ENCODE assay signal across 10 cellular contexts in genomic region chr20:4227085-4227821, GRCh38. TPM values are rescaled to one million over a fixed set of nuclear protein-coding genes. Genes with fewer than 3 reads are reported as not detected.
A peak's percentile ranks its signal among the peaks of the same experiment; 100 is the strongest.
DNase-seq lines count a peak whose midpoint lies in the region; ATAC-seq and TF ChIP-seq lines count a peak whose summit lies in the region.
"Had no signal": no experiment of that assay in that cellular context is flagged by ENCODE, and none has a peak within 500 bp of the region (broad histone marks: within the 10 kb centered on the region; RNA-seq: fewer than 3 reads in every experiment).

No MANE protein-coding gene starts in this region.

- no peaks in the 10 kb centered on the region for H3K9me3 ChIP-seq in ascending aorta
- H3K9me3 ChIP-seq: pancreas had no signal

- no peaks in the 10 kb centered on the region for H3K36me3 ChIP-seq in ascending aorta
- H3K36me3 ChIP-seq: pancreas had no signal

- H3K27ac ChIP-seq in ascending aorta = peak overlapping the region; percentile 82 to 89
- H3K27ac ChIP-seq: pancreas had no signal

- DNase-seq in ELF-1 (ENCODE audit: low read depth, low spot score) (peak; percentile 63), Kasumi-1 (lab: John Stamatoyannopoulos, UW) (peak; percentile 29 to 43), ascending aorta (ENCODE audit: low spot score in 2 of 2) (no peak), lung microvascular endothelial cell (ENCODE audit: low read depth in 2 of 2) (peak; percentile 27 to 45), NCI-H2029 (lab: John Stamatoyannopoulos, UW) (no peak), GF-D8 (lab: John Stamatoyannopoulos, UW) (no peak), cortex of kidney (lab: John Stamatoyannopoulos, UW) (no peak)
- DNase-seq: activated naive CD4-positive, alpha-beta T cell treated with anti-CD3 and anti-CD28 coated beads, Interleukin-2, amount 10 ng/mL, durations not matched to agents 7 days and 5 days; pancreas had no signal

- H3K4me1 ChIP-seq in ascending aorta = peaks cover 0 to 39% of the 10 kb centered on the region in 2 donors

- H3K27me3 ChIP-seq in ascending aorta = no peaks in the 10 kb centered on the region

- TF ChIP-seq CTCF in ascending aorta (IDR thresholded peaks at IDR 0.05) = peak in 2 of 3 experiments; percentile 35 to 43

- no peak for ATAC-seq in HG03280 (IDR thresholded peaks at IDR 0.05; ENCODE audit: unreplicated experiment)

- intact Hi-C loops in ascending aorta (cut with DNase I) = loop anchor here (5.0 kb wide), 3 partner anchors 70 to 215 kb away; no protein-coding TSS in a partner anchor

- H3K4me3 ChIP-seq in ascending aorta = no peak overlapping the region
- H3K4me3 ChIP-seq: pancreas had no signal

RNA-seq across cellular contexts. Expression of gene ADRA1D, which starts 21.8 kb away (rescaled TPM):
- total RNA-seq in ascending aorta (9.4 TPM), lung microvascular endothelial cell (under 0.01 TPM in 1 of 2 replicates, not detected in the other)

Comparison
In these comparisons a context has a peak if more than half of its experiments do, and no peak if none do; other contexts are left out.
1. DNase-seq: peak in ELF-1 (single experiment), Kasumi-1 (2 of 2) and lung microvascular endothelial cell (2 of 2); none in ascending aorta (0 of 2), NCI-H2029 (single experiment), GF-D8 (single experiment) and cortex of kidney (single experiment).
2. RNA of gene ADRA1D, which starts 21.8 kb away (total RNA-seq): 9.4 TPM in ascending aorta (single experiment); under 0.01 TPM in lung microvascular endothelial cell; every median in the first group is over 10 times any median in the second.